ENCODE assay signal across 30 cellular contexts in the genomic region with DNA sequence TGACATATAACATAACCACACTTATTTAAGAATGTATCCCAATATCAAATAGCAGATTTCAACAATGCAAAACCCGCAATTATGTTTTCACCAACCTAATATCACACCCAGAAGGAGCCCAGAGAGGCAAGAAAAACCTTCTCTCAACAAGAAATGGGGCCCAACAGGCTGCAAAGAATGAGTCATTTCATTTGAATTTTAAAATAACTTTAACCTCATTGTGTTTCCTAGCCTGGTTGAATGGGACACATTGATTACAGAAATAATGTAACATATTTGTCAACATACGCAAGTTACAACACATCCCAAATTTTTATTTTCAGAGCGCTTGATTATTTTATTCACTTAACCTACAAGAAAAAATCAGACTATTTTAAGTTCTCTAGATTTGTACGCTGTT.
"Had no signal": no experiment of that assay in that cellular context is flagged by ENCODE, and none has a peak within 500 bp of the region (broad histone marks: within the 10 kb centered on the region; RNA-seq: fewer than 3 reads in every experiment).

No MANE protein-coding gene starts in this region.

- H3K4me3 ChIP-seq: coronary artery, dorsolateral prefrontal cortex, heart right ventricle, ovary, sigmoid colon, stomach, thyroid gland, upper lobe of left lung, vagina had no signal

- H3K27ac ChIP-seq: coronary artery, dorsolateral prefrontal cortex, heart right ventricle, ovary, sigmoid colon, stomach, thyroid gland, upper lobe of left lung, vagina, WERI-Rb-1 had no signal

- H3K4me1 ChIP-seq: heart right ventricle, sigmoid colon, stomach, thyroid gland, upper lobe of left lung, vagina had no signal

- FAIRE-seq: small intestine had no signal

- H3K27me3 ChIP-seq: heart right ventricle, ovary, sigmoid colon, stomach, thyroid gland, upper lobe of left lung, vagina had no signal

- H3K36me3 ChIP-seq: heart right ventricle, ovary, sigmoid colon, stomach, thyroid gland, upper lobe of left lung, vagina, WERI-Rb-1 had no signal

- DNase-seq: activated CD4-positive, alpha-beta T cell treated with anti-CD3 and anti-CD28 coated beads for 48 hours; activated CD8-positive, alpha-beta memory T cell treated with anti-CD3 and anti-CD28 coated beads, Interleukin-2, amount 10 ng/mL, durations not matched to agents 7 days and 5 days; activated CD8-positive, alpha-beta T cell treated with anti-CD3 and anti-CD28 coated beads, Interleukin-2, amount 10 ng/mL, durations not matched to agents 7 days and 5 days; activated naive CD4-positive, alpha-beta T cell; activated T-cell treated with anti-CD3 and anti-CD28 coated beads, Interleukin-2, amount 50 U/mL, for 72 hours; dorsolateral prefrontal cortex; effector memory CD4-positive, alpha-beta T cell; erythroblast; heart right ventricle; midbrain; naive thymus-derived CD4-positive, alpha-beta T cell; ovary; sigmoid colon; small intestine; stimulated activated CD4-positive, alpha-beta T cell treated with anti-CD3 and anti-CD28 coated beads, Interleukin-4, amount 100 ng/mL, for 4 hours; stimulated activated CD8-positive, alpha-beta memory T cell treated with anti-CD3 and anti-CD28 coated beads, Interleukin-4, amount 100 ng/mL, for 48 hours; stomach; T-helper 9 cell; thyroid gland; upper lobe of left lung; WERI-Rb-1 had no signal

- H3K9me3 ChIP-seq: ovary, sigmoid colon, thyroid gland, upper lobe of left lung, vagina had no signal

- H3K4me1 Mint-ChIP-seq: memory B cell; stimulated activated memory B cell treated with anti-CD40 and anti-IgM and Interleukin-4, amounts not matched to agents 10 μg/mL and 1 μg/mL and 100 μg/mL, for 72 hours had no signal

- H3K27me3 Mint-ChIP-seq: activated CD8-positive, alpha-beta memory T cell treated with anti-CD3 and anti-CD28 coated beads, Interleukin-2, amount 10 ng/mL, durations not matched to agents 7 days and 5 days had no signal

- H3K36me3 Mint-ChIP-seq: brain; memory B cell; stimulated activated memory B cell treated with anti-CD40 and anti-IgM and Interleukin-4, amounts not matched to agents 10 μg/mL and 1 μg/mL and 100 μg/mL, for 72 hours had no signal

- H3K4me3 Mint-ChIP-seq: activated CD8-positive, alpha-beta memory T cell treated with anti-CD3 and anti-CD28 coated beads, Interleukin-2, amount 10 ng/mL, durations not matched to agents 7 days and 5 days; activated CD8-positive, alpha-beta T cell treated with anti-CD3 and anti-CD28 coated beads, Interleukin-2, amount 10 ng/mL, durations not matched to agents 7 days and 5 days; activated T-cell treated with anti-CD3 and anti-CD28 coated beads, Interleukin-2, amount 50 U/mL, for 72 hours; brain; memory B cell; naive thymus-derived CD4-positive, alpha-beta T cell; stimulated activated memory B cell treated with anti-CD40 and anti-IgM and Interleukin-4, amounts not matched to agents 10 μg/mL and 1 μg/mL and 100 μg/mL, for 72 hours; T-helper 1 cell treated with Interleukin-12 subunit alpha and Interleukin-12 subunit beta and Interleukin-4 antibody, amounts not matched to agents 30 μg/mL and 1 μg/mL, for 36 hours had no signal

- ATAC-seq: activated CD4-positive, CD25-positive, alpha-beta regulatory T cell treated with anti-CD3 and anti-CD28 coated beads, Interleukin-2, amount 50 U/mL, for 24 hours; activated CD8-positive, alpha-beta memory T cell treated with anti-CD3 and anti-CD28 coated beads, Interleukin-2, amount 10 ng/mL, durations not matched to agents 7 days and 5 days; activated CD8-positive, alpha-beta T cell treated with anti-CD3 and anti-CD28 coated beads, Interleukin-2, amount 10 ng/mL, durations not matched to agents 7 days and 5 days; activated naive CD4-positive, alpha-beta T cell treated with anti-CD3 and anti-CD28 coated beads, Interleukin-2, amount 50 U/mL, for 72 hours; activated T-cell treated with anti-CD3 and anti-CD28 coated beads, Interleukin-2, amount 50 U/mL, for 72 hours; heart right ventricle; naive thymus-derived CD4-positive, alpha-beta T cell; stimulated activated memory B cell treated with anti-CD40 and anti-IgM and Interleukin-4, amounts not matched to agents 10 μg/mL and 1 μg/mL and 100 μg/mL, for 72 hours had no signal

- H3K27ac Mint-ChIP-seq: activated CD8-positive, alpha-beta memory T cell treated with anti-CD3 and anti-CD28 coated beads, Interleukin-2, amount 10 ng/mL, durations not matched to agents 7 days and 5 days; activated CD8-positive, alpha-beta T cell treated with anti-CD3 and anti-CD28 coated beads, Interleukin-2, amount 10 ng/mL, durations not matched to agents 7 days and 5 days; activated naive CD4-positive, alpha-beta T cell treated with anti-CD3 and anti-CD28 coated beads, Interleukin-2, amount 50 U/mL, for 72 hours; activated T-cell treated with anti-CD3 and anti-CD28 coated beads, Interleukin-2, amount 50 U/mL, for 72 hours; memory B cell; naive thymus-derived CD4-positive, alpha-beta T cell; progenitor cell of endocrine pancreas; stimulated activated memory B cell treated with anti-CD40 and anti-IgM and Interleukin-4, amounts not matched to agents 10 μg/mL and 1 μg/mL and 100 μg/mL, for 72 hours; T-helper 1 cell treated with Interleukin-12 subunit alpha and Interleukin-12 subunit beta and Interleukin-4 antibody, amounts not matched to agents 30 μg/mL and 1 μg/mL, for 36 hours had no signal
